Comparison of ENCODE assay signal across 11 cellular contexts in genomic region chr14:34650786-34651584, GRCh38. TPM values are rescaled to one million over a fixed set of nuclear protein-coding genes. Genes with fewer than 3 reads are reported as not detected.
DNase-seq lines count a peak whose midpoint lies in the region; ATAC-seq and TF ChIP-seq lines count a peak whose summit lies in the region.
"Had no signal": no experiment of that assay in that cellular context is flagged by ENCODE, and none has a peak within 500 bp of the region (broad histone marks: within the 10 kb centered on the region; RNA-seq: fewer than 3 reads in every experiment).

No MANE protein-coding gene starts in this region.

- no peak for TF ChIP-seq POLR2A in lower leg skin (IDR thresholded peaks at IDR 0.05)
- no peak for TF ChIP-seq POLR2A in transverse colon (IDR thresholded peaks at IDR 0.05)

- no peaks in the 10 kb centered on the region for H3K4me1 ChIP-seq in transverse colon

- no peak overlapping the region for H3K4me3 ChIP-seq in brain microvascular endothelial cell (ENCODE audit: low read depth, low read length)
- H3K4me3 ChIP-seq in lower leg skin (ENCODE audit: low read depth, poor library complexity, severe bottlenecking), result no peak overlapping the region
- no peak overlapping the region for H3K4me3 ChIP-seq in transverse colon
- H3K4me3 ChIP-seq: SJCRH30 had no signal

- in situ Hi-C loops in ACHN (cut with HindIII; ENCODE audit: low pct_ligation_motif_present, low pct_unique_long_range_greater_than_20kb, low sequenced_read_pairs) (no loop called here), brain microvascular endothelial cell (cut with HindIII; ENCODE audit: low pct_ligation_motif_present, low sequenced_read_pairs) (no loop called here), transverse colon (cut with MboI; ENCODE audit: low pct_ligation_motif_present in 1 of 4, low pct_unique_long_range_greater_than_20kb in 1 of 4, low sequenced_read_pairs in 3 of 4) (loop anchor here in 1 of 4 donors (25.0 kb wide), 1 partner anchor 786 kb away; no protein-coding TSS in a partner anchor)

- no peak for ATAC-seq in HG03460 (IDR thresholded peaks at IDR 0.05; ENCODE audit: unreplicated experiment)

- TF ChIP-seq CTCF in brain microvascular endothelial cell (IDR thresholded peaks at IDR 0.05; ENCODE audit: low read depth, low read length, missing control alignments) (no peak), lower leg skin (IDR thresholded peaks at IDR 0.05) (no peak), transverse colon (IDR thresholded peaks at IDR 0.05) (no peak)

- intact Hi-C loops in lower leg skin (cut with DNase I; ENCODE audit: low total_unique reads), result no loop called here
- intact Hi-C loops in transverse colon (cut with DNase I; ENCODE audit: low total_unique reads), result no loop called here

- H3K27me3 ChIP-seq in brain microvascular endothelial cell (replicated peaks) (no peaks in the 10 kb centered on the region), transverse colon (no peaks in the 10 kb centered on the region)
- H3K27me3 ChIP-seq: SJCRH30 had no signal

- DNase-seq in ACHN (peak; percentile 78), HS-5 (ENCODE audit: low read depth) (peak; percentile 97), brain microvascular endothelial cell (peak; percentile 97), lower leg skin (ENCODE audit: low spot score in 2 of 2) (peak; percentile 28 to 29), transverse colon (no peak), SK-N-DZ (ENCODE audit: low spot score) (no peak)
- no peak for DNase-seq in stimulated activated CD4-positive, alpha-beta T cell treated with anti-CD3 and anti-CD28 coated beads, Interleukin-2, amount 100 ng/mL, for 48 hours
- DNase-seq: CD8-positive, alpha-beta memory T cell; NCI-H1105 had no signal

- no peaks in the 10 kb centered on the region for H3K9me3 ChIP-seq in transverse colon
- H3K9me3 ChIP-seq: SJCRH30 had no signal

- H3K36me3 ChIP-seq in brain microvascular endothelial cell (replicated peaks) (no peaks in the 10 kb centered on the region), transverse colon (no peaks in the 10 kb centered on the region)
- H3K36me3 ChIP-seq: SJCRH30 had no signal

- no peak for TF ChIP-seq EP300 in transverse colon (IDR thresholded peaks at IDR 0.05; ENCODE audit: low read depth)

- 63 to 72% methylated on average over 4 of the region's 4 CpGs for WGBS in lower leg skin, 2 donors
- 79 to 83% methylated on average over 3 to 4 of the region's 4 CpGs for WGBS in transverse colon (ENCODE audit: low coverage in 1 of 2), 2 donors

- H3K27ac ChIP-seq in brain microvascular endothelial cell, result peak overlapping the region; percentile 98
- H3K27ac ChIP-seq in transverse colon, result no peak overlapping the region
- H3K27ac ChIP-seq: SJCRH30 had no signal

RNA-seq across cellular contexts. Expression of gene SNX6, which starts 21.0 kb away (rescaled TPM):
- 10 to 100 TPM; 66.9 to 74.6 (median 73.5) TPM for total RNA-seq in lower leg skin
- total RNA-seq in transverse colon, result 100 to 1,000 TPM in 3 of 4 donors, 10 to 100 TPM in 1; 45.6 to 157 (median 118) TPM
- polyA plus RNA-seq in SK-N-DZ (2014; cell fraction: cytosol; rRNA removed), result 91.3 and 152 TPM in 2 replicates
- 81.4 and 94.9 TPM in 2 replicates for polyA plus RNA-seq in SK-N-DZ (2014; cell fraction: nucleus; rRNA removed)

Comparison
In these comparisons a context has a peak if more than half of its experiments do, and no peak if none do; other contexts are left out.
1. DNase-seq: peak in ACHN (single experiment), HS-5 (single experiment), brain microvascular endothelial cell (single experiment) and lower leg skin (2 of 2); none in transverse colon (single experiment), SK-N-DZ (single experiment) and stimulated activated CD4-positive, alpha-beta T cell treated with anti-CD3 and anti-CD28 coated beads, Interleukin-2, amount 100 ng/mL, for 48 hours (0 of 2).